Comparison of ENCODE assay signal across 1 cellular context in the genomic region with DNA sequence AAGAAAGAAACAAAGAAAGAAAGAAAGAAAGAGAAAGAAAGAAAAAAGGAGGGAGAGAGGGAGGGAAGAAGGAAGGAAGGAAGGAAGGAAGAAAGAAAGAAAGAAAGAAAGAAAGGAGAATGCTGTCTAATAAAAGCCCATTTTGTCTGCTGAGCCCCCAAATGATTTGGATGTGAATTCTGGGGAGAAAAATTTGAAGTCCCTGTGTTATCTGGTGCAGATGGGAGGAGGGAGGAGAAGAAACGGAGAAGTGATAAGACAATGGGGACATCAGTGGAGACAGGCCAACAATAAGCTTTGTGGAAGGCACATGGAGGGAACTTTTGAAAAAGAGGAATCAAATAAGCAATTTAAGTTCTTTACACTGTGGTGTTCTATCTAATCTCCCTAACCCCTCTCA.
TF ChIP-seq lines count a peak whose summit lies in the region.

No MANE protein-coding gene starts in this region.

TF ChIP-seq in K562, 482 proteins besides CTCF, POLR2A, EP300 and RAD21 (continued from another document and continues in another):
- no peak for TF ChIP-seq ZNF311 (CRISPR knock-in tag; IDR thresholded peaks at IDR 0.05)
- TF ChIP-seq KAT7 (CRISPR knock-in tag; IDR thresholded peaks at IDR 0.05; ENCODE audit: borderline replicate concordance) = no peak
- TF ChIP-seq DPF2 (IDR thresholded peaks at IDR 0.05) = peak; percentile 81
- no peak for TF ChIP-seq RAD51 (IDR thresholded peaks at IDR 0.05; ENCODE audit: borderline replicate concordance, low read depth)
- no peak for TF ChIP-seq ETV5 (CRISPR knock-in tag; IDR thresholded peaks at IDR 0.05; ENCODE audit: low read depth)
- no peak for TF ChIP-seq MEF2D (tag; conservative IDR thresholded peaks at IDR 0.05; ENCODE audit: low read depth)
- no peak for TF ChIP-seq NRF1 (conservative IDR thresholded peaks at IDR 0.05 in 1 of 2, IDR thresholded peaks at IDR 0.05 in 1 of 2)
- TF ChIP-seq GATA2 (CRISPR knock-in tag; IDR thresholded peaks at IDR 0.05) = 0 out of 2 replicates have a peak, but pooled peaks have one; percentile 49
- TF ChIP-seq SMARCA4 (IDR thresholded peaks at IDR 0.05) = peak; percentile 85
- no peak for TF ChIP-seq CHCHD3 (CRISPR knock-in tag; IDR thresholded peaks at IDR 0.05)
- peak; percentile 46 to 72; a peak in 2 of 4 replicates for TF ChIP-seq MLLT1 (IDR thresholded peaks at IDR 0.05)
- no peak for TF ChIP-seq SNIP1 (IDR thresholded peaks at IDR 0.05; ENCODE audit: low read depth)
- TF ChIP-seq KHSRP (IDR thresholded peaks at IDR 0.05) = no peak
- no peak for TF ChIP-seq SRSF9 (IDR thresholded peaks at IDR 0.05; ENCODE audit: borderline replicate concordance, low read depth, low read length)
- TF ChIP-seq ZFP91 (CRISPR knock-in tag; IDR thresholded peaks at IDR 0.05) = no peak
- no peak for TF ChIP-seq STAT5B (CRISPR knock-in tag; IDR thresholded peaks at IDR 0.05)
- TF ChIP-seq ZNF445 (CRISPR knock-in tag; IDR thresholded peaks at IDR 0.05; ENCODE audit: low read depth) = no peak
- TF ChIP-seq ZNF444 (CRISPR knock-in tag; IDR thresholded peaks at IDR 0.05) = no peak
- no peak for TF ChIP-seq CHD1 (IDR thresholded peaks at IDR 0.05; ENCODE audit: low read length)
- TF ChIP-seq CCNT2 (IDR thresholded peaks at IDR 0.05; ENCODE audit: borderline replicate concordance, extremely low read depth, insufficient read length, low read depth, low read length) = peak; percentile 47
- peak; percentile 86 for TF ChIP-seq ARID1B (IDR thresholded peaks at IDR 0.05)
- no peak for TF ChIP-seq PRDM10 (IDR thresholded peaks at IDR 0.05; ENCODE audit: partially characterized antibody)
- no peak for TF ChIP-seq PHF8 (IDR thresholded peaks at IDR 0.05; ENCODE audit: borderline replicate concordance, low read length)
- TF ChIP-seq, protein P1, sequence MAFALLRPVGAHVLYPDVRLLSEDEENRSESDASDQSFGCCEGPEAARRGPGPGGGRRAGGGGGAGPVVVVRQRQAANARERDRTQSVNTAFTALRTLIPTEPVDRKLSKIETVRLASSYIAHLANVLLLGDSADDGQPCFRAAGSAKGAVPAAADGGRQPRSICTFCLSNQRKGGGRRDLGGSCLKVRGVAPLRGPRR (CRISPR knock-in tag; IDR thresholded peaks at IDR 0.05) = no peak
- TF ChIP-seq, protein P2, sequence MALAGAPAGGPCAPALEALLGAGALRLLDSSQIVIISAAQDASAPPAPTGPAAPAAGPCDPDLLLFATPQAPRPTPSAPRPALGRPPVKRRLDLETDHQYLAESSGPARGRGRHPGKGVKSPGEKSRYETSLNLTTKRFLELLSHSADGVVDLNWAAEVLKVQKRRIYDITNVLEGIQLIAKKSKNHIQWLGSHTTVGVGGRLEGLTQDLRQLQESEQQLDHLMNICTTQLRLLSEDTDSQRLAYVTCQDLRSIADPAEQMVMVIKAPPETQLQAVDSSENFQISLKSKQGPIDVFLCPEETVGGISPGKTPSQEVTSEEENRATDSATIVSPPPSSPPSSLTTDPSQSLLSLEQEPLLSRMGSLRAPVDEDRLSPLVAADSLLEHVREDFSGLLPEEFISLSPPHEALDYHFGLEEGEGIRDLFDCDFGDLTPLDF (CRISPR knock-in tag; IDR thresholded peaks at IDR 0.05) = no peak
- peak; percentile 59 for TF ChIP-seq TEAD4 (IDR thresholded peaks at IDR 0.05; ENCODE audit: low read length)
- TF ChIP-seq TEAD4 (CRISPR knock-in tag; IDR thresholded peaks at IDR 0.05; ENCODE audit: borderline replicate concordance) = no peak
- no peak for TF ChIP-seq ARID4B (CRISPR knock-in tag; IDR thresholded peaks at IDR 0.05)
- TF ChIP-seq MCM7 (IDR thresholded peaks at IDR 0.05) = 0 out of 4 replicates have a peak, but pooled peaks of 1 of the 2 experiments have one; percentile 15
- TF ChIP-seq NFE2 (IDR thresholded peaks at IDR 0.05; ENCODE audit: low read depth) = no peak
- TF ChIP-seq HDGF (IDR thresholded peaks at IDR 0.05) = no peak
- no peak for TF ChIP-seq ZFP30 (CRISPR knock-in tag; IDR thresholded peaks at IDR 0.05; ENCODE audit: borderline replicate concordance)
- no peak for TF ChIP-seq MXI1 (IDR thresholded peaks at IDR 0.05; ENCODE audit: low read depth, low read length)
- peak; percentile 54; the same call in 1 of the 2 replicates for TF ChIP-seq HINFP (tag; conservative IDR thresholded peaks at IDR 0.05; ENCODE audit: low read depth)
- peak; percentile 69 for TF ChIP-seq NFIC (IDR thresholded peaks at IDR 0.05)
- TF ChIP-seq SP2 (IDR thresholded peaks at IDR 0.05; ENCODE audit: extremely low read depth, low read depth, low read length, poor library complexity, severe bottlenecking) = no peak
- no peak; a peak in 1 of 4 replicates for TF ChIP-seq MAZ (CRISPR knock-in tag; conservative IDR thresholded peaks at IDR 0.05 in 1 of 2, IDR thresholded peaks at IDR 0.05 in 1 of 2)
- no peak for TF ChIP-seq UBTF (IDR thresholded peaks at IDR 0.05; ENCODE audit: borderline replicate concordance in 1 of 2, low read depth in 2 of 2, low read length in 2 of 2)
- TF ChIP-seq THRA (IDR thresholded peaks at IDR 0.05) = no peak
- no peak for TF ChIP-seq SMAD3 (CRISPR knock-in tag; conservative IDR thresholded peaks at IDR 0.05)
- no peak for TF ChIP-seq ZNF124 (CRISPR knock-in tag; IDR thresholded peaks at IDR 0.05)
- TF ChIP-seq, protein P3, sequence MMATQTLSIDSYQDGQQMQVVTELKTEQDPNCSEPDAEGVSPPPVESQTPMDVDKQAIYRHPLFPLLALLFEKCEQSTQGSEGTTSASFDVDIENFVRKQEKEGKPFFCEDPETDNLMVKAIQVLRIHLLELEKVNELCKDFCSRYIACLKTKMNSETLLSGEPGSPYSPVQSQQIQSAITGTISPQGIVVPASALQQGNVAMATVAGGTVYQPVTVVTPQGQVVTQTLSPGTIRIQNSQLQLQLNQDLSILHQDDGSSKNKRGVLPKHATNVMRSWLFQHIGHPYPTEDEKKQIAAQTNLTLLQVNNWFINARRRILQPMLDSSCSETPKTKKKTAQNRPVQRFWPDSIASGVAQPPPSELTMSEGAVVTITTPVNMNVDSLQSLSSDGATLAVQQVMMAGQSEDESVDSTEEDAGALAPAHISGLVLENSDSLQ (IDR thresholded peaks at IDR 0.05) = peak; percentile 76
- no peak for TF ChIP-seq SMARCB1 (IDR thresholded peaks at IDR 0.05; ENCODE audit: insufficient read length, low read depth)
